ENCODE assay signal across 1 cellular context in genomic region chr17:1431631-1432104, GRCh38.
TF ChIP-seq lines count a peak whose summit lies in the region.

No MANE protein-coding gene starts in this region.

TF ChIP-seq in SK-N-SH treated with all-trans-retinoic acid at 6 μM for 48 hours, 23 proteins besides CTCF, POLR2A, EP300 and RAD21 (continued from another document):
- TF ChIP-seq TSHZ2 (CRISPR knock-in tag; IDR thresholded peaks at IDR 0.05) (no peak), ZFP30 (CRISPR knock-in tag; IDR thresholded peaks at IDR 0.05) (no peak), PPARA (CRISPR knock-in tag; IDR thresholded peaks at IDR 0.05; ENCODE audit: borderline replicate concordance) (no peak), ZNF70 (CRISPR knock-in tag; IDR thresholded peaks at IDR 0.05) (no peak)
